Comparison of ENCODE assay signal across 16 cellular contexts in genomic region chrX:45230410-45230809, GRCh38.
"Had no signal": no experiment of that assay in that cellular context is flagged by ENCODE, and none has a peak within 500 bp of the region (broad histone marks: within the 10 kb centered on the region; RNA-seq: fewer than 3 reads in every experiment).

No MANE protein-coding gene starts in this region.

- H3K4me1 Mint-ChIP-seq: nephron progenitor cell had no signal

- H3K4me3 Mint-ChIP-seq: activated naive CD8-positive, alpha-beta T cell treated with anti-CD3 and anti-CD28 coated beads, Interleukin-2, amount 10 ng/mL, durations not matched to agents 7 days and 5 days; nephron progenitor cell had no signal

- H3K27me3 Mint-ChIP-seq: progenitor cell of endocrine pancreas had no signal

- DNase-seq: activated CD4-positive, alpha-beta T cell treated with anti-CD3 and anti-CD28 coated beads for 1 hour; activated CD4-positive, alpha-beta T cell treated with anti-CD3 and anti-CD28 coated beads, Interleukin-2, amount 50 U/mL, for 4 hours; activated naive CD4-positive, alpha-beta T cell; activated naive CD8-positive, alpha-beta T cell treated with anti-CD3 and anti-CD28 coated beads, Interleukin-2, amount 10 ng/mL, durations not matched to agents 7 days and 5 days; activated T-cell treated with anti-CD3 and anti-CD28 coated beads for 4 hours; cortex of kidney; effector CD8-positive, alpha-beta T cell; esophagus squamous epithelium; glutamatergic neuron; left ventricle myocardium superior; nephron progenitor cell; occipital lobe; stimulated activated CD4-positive, alpha-beta T cell treated with anti-CD3 and anti-CD28 coated beads, Interleukin-4, amount 100 ng/mL, for 1 hour; stimulated activated naive CD8-positive, alpha-beta T cell treated with anti-CD3 and anti-CD28 coated beads, Interleukin-15, Interleukin-2, amounts not matched to agents 100 U/mL and 50 U/mL, for 24 hours; trophoblast cell had no signal

- ATAC-seq: left ventricle myocardium superior; stimulated activated naive CD8-positive, alpha-beta T cell treated with anti-CD3 and anti-CD28 coated beads, Interleukin-15, Interleukin-2, amounts not matched to agents 100 U/mL and 50 U/mL, for 24 hours had no signal

- H3K27ac Mint-ChIP-seq: activated naive CD8-positive, alpha-beta T cell treated with anti-CD3 and anti-CD28 coated beads, Interleukin-2, amount 10 ng/mL, durations not matched to agents 7 days and 5 days; nephron progenitor cell; progenitor cell of endocrine pancreas had no signal
